Comparison of ENCODE assay signal across 15 cellular contexts in genomic region chr2:236565879-236566402, GRCh38.
"Had no signal": no experiment of that assay in that cellular context is flagged by ENCODE, and none has a peak within 500 bp of the region (broad histone marks: within the 10 kb centered on the region; RNA-seq: fewer than 3 reads in every experiment).

No MANE protein-coding gene starts in this region.

- H3K36me3 ChIP-seq: colonic mucosa, left ventricle myocardium inferior, neutrophil, prostate gland, right lobe of liver had no signal

- H3K4me3 ChIP-seq: colonic mucosa, left ventricle myocardium inferior, prostate gland, right lobe of liver had no signal

- H3K4me1 ChIP-seq: prostate gland had no signal

- DNase-seq: activated CD4-positive, alpha-beta memory T cell treated with anti-CD3 and anti-CD28 coated beads, Interleukin-2, amount 10 ng/mL, durations not matched to agents 7 days and 5 days; colonic mucosa; effector CD4-positive, alpha-beta T cell; foreskin melanocyte; islet precursor cell; left ventricle myocardium inferior; mesendoderm; right lobe of liver; stimulated activated CD4-positive, alpha-beta T cell treated with anti-CD3 and anti-CD28 coated beads, Interleukin-12 subunit alpha, Interleukin-12 subunit beta, amount 100 ng/mL, for 4 hours; stimulated activated CD8-positive, alpha-beta memory T cell treated with anti-CD3 and anti-CD28 coated beads, Interleukin-4, amount 100 ng/mL, for 48 hours; SW 1271; T-helper 9 cell had no signal

- H3K9me3 ChIP-seq: colonic mucosa, left ventricle myocardium inferior, neutrophil, prostate gland, right lobe of liver had no signal

- H3K27ac Mint-ChIP-seq: activated CD4-positive, alpha-beta memory T cell treated with anti-CD3 and anti-CD28 coated beads, Interleukin-2, amount 10 ng/mL, durations not matched to agents 7 days and 5 days; stimulated activated naive CD8-positive, alpha-beta T cell treated with anti-CD3 and anti-CD28 coated beads, Interleukin-15, Interleukin-2, amounts not matched to agents 100 ng/mL and 50 ng/mL, for 24 hours had no signal

- H3K9me3 Mint-ChIP-seq: activated CD4-positive, alpha-beta memory T cell treated with anti-CD3 and anti-CD28 coated beads, Interleukin-2, amount 10 ng/mL, durations not matched to agents 7 days and 5 days; stimulated activated naive CD8-positive, alpha-beta T cell treated with anti-CD3 and anti-CD28 coated beads, Interleukin-15, Interleukin-2, amounts not matched to agents 100 ng/mL and 50 ng/mL, for 24 hours had no signal

- H3K4me3 Mint-ChIP-seq: activated CD4-positive, alpha-beta memory T cell treated with anti-CD3 and anti-CD28 coated beads, Interleukin-2, amount 10 ng/mL, durations not matched to agents 7 days and 5 days; stimulated activated naive CD8-positive, alpha-beta T cell treated with anti-CD3 and anti-CD28 coated beads, Interleukin-15, Interleukin-2, amounts not matched to agents 100 ng/mL and 50 ng/mL, for 24 hours had no signal

- H3K27me3 Mint-ChIP-seq: stimulated activated naive CD8-positive, alpha-beta T cell treated with anti-CD3 and anti-CD28 coated beads, Interleukin-15, Interleukin-2, amounts not matched to agents 100 ng/mL and 50 ng/mL, for 24 hours had no signal

- ATAC-seq: right lobe of liver had no signal

- H3K27ac ChIP-seq: colonic mucosa, neutrophil, prostate gland, right lobe of liver had no signal

- H3K27me3 ChIP-seq: right lobe of liver had no signal
